Comparison of ENCODE assay signal across 8 cellular contexts in the genomic region with DNA sequence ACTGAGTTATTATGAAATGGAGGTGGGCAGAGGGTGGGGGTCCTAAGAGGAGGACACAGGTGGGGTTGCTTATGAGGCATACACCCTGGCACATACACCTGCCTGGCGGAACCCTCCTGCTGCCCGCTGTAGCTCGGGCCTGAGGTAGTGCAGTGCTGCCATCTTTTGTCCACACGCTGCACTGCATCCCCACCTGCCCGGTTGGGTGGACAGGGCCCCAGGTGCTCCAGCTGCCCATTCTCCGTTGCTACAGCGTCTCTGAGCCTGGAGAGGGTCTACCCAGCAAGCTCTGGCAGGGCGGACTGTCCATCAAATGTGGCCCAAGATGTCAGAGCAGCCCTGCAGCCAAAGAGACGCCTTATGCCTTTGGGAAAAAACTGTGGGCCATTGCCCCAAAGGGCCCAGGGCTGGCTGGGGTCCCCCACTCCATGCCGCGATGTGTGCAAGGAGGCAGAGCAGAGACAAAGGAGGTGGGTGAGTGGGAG.
DNase-seq lines count a peak whose midpoint lies in the region; ATAC-seq and TF ChIP-seq lines count a peak whose summit lies in the region.

No MANE protein-coding gene starts in this region.

- DNase-seq in EL (peak; percentile 18), HPDE6-E6E7 (ENCODE audit: extremely low spot score) (peak; percentile 52), ecto neural progenitor cell (ENCODE audit: low spot score) (peak; percentile 74), neural progenitor cell (ENCODE audit: low spot score) (peak; percentile 67), activated gamma-delta T cell treated with Interleukin-2 at 50 U/mL for 16 hours (no peak)
- no peak for DNase-seq in activated CD4-positive, CD25-positive, alpha-beta regulatory T cell (lab: John Stamatoyannopoulos, UW)

- H3K4me1 Mint-ChIP-seq in neural progenitor cell = peaks cover 9% of the 10 kb centered on the region

- no peak for ATAC-seq in HG03571 (IDR thresholded peaks at IDR 0.05; ENCODE audit: unreplicated experiment)

- H3K36me3 ChIP-seq in OCI-LY1 (ENCODE audit: insufficient read depth, low read length) (no peaks in the 10 kb centered on the region), neural progenitor cell (no peaks in the 10 kb centered on the region)

- no peak overlapping the region for H2AFZ ChIP-seq in OCI-LY1 (ENCODE audit: low read length)
- no peak overlapping the region for H2AFZ ChIP-seq in neural progenitor cell (replicated peaks)

- no peaks in the 10 kb centered on the region for H3K9me2 ChIP-seq in OCI-LY1 (ENCODE audit: low read depth, low read length)

- H3K27me3 Mint-ChIP-seq in neural progenitor cell (ENCODE audit: insufficient read depth, low read depth) = peaks cover 12% of the 10 kb centered on the region

- H3K27ac ChIP-seq in OCI-LY1 (ENCODE audit: low read depth, low read length, poor library complexity, severe bottlenecking) = no peak overlapping the region
- no peak overlapping the region for H3K27ac ChIP-seq in neural progenitor cell

- no peak overlapping the region for H3K4me2 ChIP-seq in OCI-LY1 (ENCODE audit: low read length)
- no peak overlapping the region for H3K4me2 ChIP-seq in neural progenitor cell

- no peaks in the 10 kb centered on the region for H3K4me1 ChIP-seq in OCI-LY1 (ENCODE audit: insufficient read depth, low read length, severe bottlenecking)
- H3K4me1 ChIP-seq in neural progenitor cell = no peaks in the 10 kb centered on the region

- H3F3A ChIP-seq in OCI-LY1 (ENCODE audit: insufficient read depth, low read length) (no peaks in the 10 kb centered on the region), neural progenitor cell (ENCODE audit: low read depth) (no peaks in the 10 kb centered on the region)

- H3K27ac Mint-ChIP-seq in neural progenitor cell = peak overlapping the region; percentile 79

- H3K9me3 ChIP-seq in OCI-LY1 (ENCODE audit: low read length) (no peaks in the 10 kb centered on the region), neural progenitor cell (ENCODE audit: low read depth) (no peaks in the 10 kb centered on the region)

- TF ChIP-seq CTCF in OCI-LY1 (IDR thresholded peaks at IDR 0.05; ENCODE audit: low read length) = peak; percentile 62
- TF ChIP-seq CTCF in neural progenitor cell (IDR thresholded peaks at IDR 0.05) = peak; percentile 86

- H3K79me2 ChIP-seq in OCI-LY1 (ENCODE audit: insufficient read depth, low read length) (no peaks in the 10 kb centered on the region), neural progenitor cell (ENCODE audit: low read depth) (no peaks in the 10 kb centered on the region)

- no peaks in the 10 kb centered on the region for H3K36me3 Mint-ChIP-seq in neural progenitor cell

- no peak overlapping the region for H3K4me3 Mint-ChIP-seq in neural progenitor cell

- H4K20me1 ChIP-seq in OCI-LY1 (ENCODE audit: insufficient read depth, low read length) = no peaks in the 10 kb centered on the region
- H4K20me1 ChIP-seq in neural progenitor cell (ENCODE audit: low read depth) = no peaks in the 10 kb centered on the region

- no peak overlapping the region for H3K9ac ChIP-seq in OCI-LY1 (ENCODE audit: low read length)
- H3K9ac ChIP-seq in neural progenitor cell = no peak overlapping the region

- H3K9me3 Mint-ChIP-seq in neural progenitor cell = no peaks in the 10 kb centered on the region

- H3K27me3 ChIP-seq in OCI-LY1 (ENCODE audit: insufficient read depth, low read length) (no peaks in the 10 kb centered on the region), neural progenitor cell (no peaks in the 10 kb centered on the region)

- H3K4me3 ChIP-seq in OCI-LY1 (ENCODE audit: low read depth, low read length, poor library complexity, severe bottlenecking) (no peak overlapping the region), neural progenitor cell (no peak overlapping the region)

Comparison
In these comparisons a context has a peak if more than half of its experiments do, and no peak if none do; other contexts are left out.
1. DNase-seq: peak in EL (single experiment), HPDE6-E6E7 (single experiment), ecto neural progenitor cell (single experiment) and neural progenitor cell (single experiment); none in activated gamma-delta T cell treated with Interleukin-2 at 50 U/mL for 16 hours (single experiment) and activated CD4-positive, CD25-positive, alpha-beta regulatory T cell (0 of 4).